In the genomic region with DNA sequence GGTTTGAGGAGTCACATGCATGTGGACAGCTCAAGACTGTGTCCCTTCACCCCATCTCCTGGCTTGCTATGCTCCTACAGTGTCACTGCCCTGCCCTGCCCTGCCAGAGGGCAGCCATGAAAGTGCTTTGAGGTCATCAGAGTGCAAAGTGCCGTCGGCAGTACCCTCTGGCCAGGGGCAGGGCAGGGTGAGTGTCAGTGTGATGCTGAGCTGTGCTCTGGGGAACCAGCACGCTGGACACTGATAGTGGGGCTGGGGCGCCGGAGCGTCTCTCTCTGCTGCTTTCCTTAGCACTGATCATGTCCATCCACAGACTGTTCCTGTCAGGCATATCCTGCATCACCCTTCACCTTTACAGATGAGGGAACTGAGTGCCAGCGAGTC, we compare ENCODE assay signal across 15 cellular contexts. TPM values are rescaled to one million over a fixed set of nuclear protein-coding genes. Genes with fewer than 3 reads are reported as not detected.
DNase-seq lines count a peak whose midpoint lies in the region; ATAC-seq and TF ChIP-seq lines count a peak whose summit lies in the region.
"Had no signal": no experiment of that assay in that cellular context is flagged by ENCODE, and none has a peak within 500 bp of the region (broad histone marks: within the 10 kb centered on the region; RNA-seq: fewer than 3 reads in every experiment).

No MANE protein-coding gene starts in this region.

- POLR2A ChIA-PET in CD4-positive, alpha-beta T cell (lab: Charles Lee): interaction anchor here (1.1 to 3.3 kb wide), 3 partner anchors 16 to 35 kb away, joined by 3 to 23 read pairs (median 4); no protein-coding TSS in a partner anchor

- WGBS in heart right ventricle, 2 donors: 52 to 59% methylated on average over 7 of the region's 7 CpGs

- H3K36me3 ChIP-seq in Peyer's patch (peaks cover 0 to 49% (median 0%) of the 10 kb centered on the region in 3 donors), heart right ventricle (peaks cover 1 to 59% (median 34%) of the 10 kb centered on the region in 9 donors), colonic mucosa (peaks cover 5% of the 10 kb centered on the region)

- intact Hi-C loops in CD4-positive, alpha-beta T cell (cut with DNase I, micrococcal nuclease): loop anchor here (1.0 to 5.0 kb wide), 2 partner anchors 13 to 36 kb away; no protein-coding TSS in a partner anchor
- intact Hi-C loops in heart right ventricle (cut with DNase I) (no loop called here), sciatic nerve (cut with DNase I) (no loop called here), colonic mucosa (cut with DNase I) (no loop called here)

- ATAC-seq in CD4-positive, alpha-beta T cell (ENCODE audit: poor library complexity): no peak
- ATAC-seq in heart right ventricle (peak in 5 of 8 donors; percentile 0 to 17 (median 9)), sciatic nerve (peak; percentile 5)
- ATAC-seq: body of pancreas had no signal

- H3K27ac ChIP-seq in CD4-positive, alpha-beta T cell (ENCODE audit: low read depth, low read length): no peak overlapping the region
- H3K27ac ChIP-seq in Peyer's patch (peak overlapping the region in 2 of 4 donors; percentile 37 to 73), heart right ventricle (peak overlapping the region in 8 of 10 donors; percentile 3 to 74 (median 51)), colonic mucosa (no peak overlapping the region)
- H3K27ac ChIP-seq: C4-2B, pancreas, PC-9 had no signal

- CTCF ChIA-PET in CD4-positive, alpha-beta T cell (lab: Charles Lee): interaction anchor here (1.4 to 1.9 kb wide), 3 partner anchors 10 to 44 kb away, joined by 5 to 6 read pairs (median 5); no protein-coding TSS in a partner anchor

- no peaks in the 10 kb centered on the region for H3K27me3 Mint-ChIP-seq in CD4-positive, alpha-beta T cell

- no peak for DNase-seq in CD4-positive, alpha-beta T cell
- DNase-seq in Peyer's patch (peak in 2 of 3 donors; percentile 70 to 72), heart right ventricle (no peak), sciatic nerve (ENCODE audit: low spot score) (no peak), NCI-H1092 treated with DMSO at 0.1 percent for 48 hours (lab: John Stamatoyannopoulos, UW) (no peak), putamen (ENCODE audit: low spot score) (no peak), colonic mucosa (no peak)
- DNase-seq in stimulated activated CD4-positive, alpha-beta T cell treated with anti-CD3 and anti-CD28 coated beads, Interleukin-12 subunit alpha, Interleukin-12 subunit beta, amount 100 ng/mL, for 4 hours: no peak
- DNase-seq: activated CD4-positive, CD25-positive, alpha-beta regulatory T cell treated with anti-CD3 and anti-CD28 coated beads, Interleukin-2, amount 50 U/mL, for 72 hours; body of pancreas; effector CD8-positive, alpha-beta T cell; NCI-H510A; pancreas had no signal

- H3K27me3 ChIP-seq in CD4-positive, alpha-beta T cell (ENCODE audit: control insufficient read depth, insufficient read depth, low read length): no peaks in the 10 kb centered on the region
- no peaks in the 10 kb centered on the region for H3K27me3 ChIP-seq in Peyer's patch
- H3K27me3 ChIP-seq in heart right ventricle: no peaks in the 10 kb centered on the region
- no peaks in the 10 kb centered on the region for H3K27me3 ChIP-seq in colonic mucosa
- H3K27me3 ChIP-seq: body of pancreas, pancreas had no signal

- H3K9ac ChIP-seq in colonic mucosa (ENCODE audit: low read depth in 2 of 2, low read length in 2 of 2): no peak overlapping the region

- H3K9me3 ChIP-seq in CD4-positive, alpha-beta T cell (ENCODE audit: control insufficient read depth, low read length): no peaks in the 10 kb centered on the region
- H3K9me3 ChIP-seq in Peyer's patch: no peaks in the 10 kb centered on the region
- no peaks in the 10 kb centered on the region for H3K9me3 ChIP-seq in heart right ventricle
- no peaks in the 10 kb centered on the region for H3K9me3 ChIP-seq in colonic mucosa
- H3K9me3 ChIP-seq: body of pancreas, pancreas had no signal

- peak overlapping the region; percentile 84 for H3K27ac Mint-ChIP-seq in CD4-positive, alpha-beta T cell

- no peak for TF ChIP-seq CTCF in CD4-positive, alpha-beta T cell (IDR thresholded peaks at IDR 0.05)
- TF ChIP-seq CTCF in Peyer's patch (IDR thresholded peaks at IDR 0.05) (peak in 1 of 6 experiments; percentile 4), heart right ventricle (IDR thresholded peaks at IDR 0.05) (no peak), colonic mucosa (IDR thresholded peaks at IDR 0.05) (no peak)

- H3K4me3 Mint-ChIP-seq in CD4-positive, alpha-beta T cell: peak overlapping the region; percentile 42

- H3K4me1 ChIP-seq in Peyer's patch: peaks cover 7 to 44% (median 12%) of the 10 kb centered on the region in 4 donors
- H3K4me1 ChIP-seq in heart right ventricle: peaks cover 12 to 50% (median 33%) of the 10 kb centered on the region in 9 donors
- peaks cover 20% of the 10 kb centered on the region for H3K4me1 ChIP-seq in colonic mucosa

- peaks cover 30% of the 10 kb centered on the region for H3K4me1 Mint-ChIP-seq in CD4-positive, alpha-beta T cell (ENCODE audit: low read depth)

- peaks cover 47% of the 10 kb centered on the region for H3K36me3 Mint-ChIP-seq in CD4-positive, alpha-beta T cell (ENCODE audit: low read depth)

- no peaks in the 10 kb centered on the region for H3K9me3 Mint-ChIP-seq in CD4-positive, alpha-beta T cell

- no peak overlapping the region for H3K4me3 ChIP-seq in Peyer's patch
- H3K4me3 ChIP-seq in heart right ventricle: no peak overlapping the region
- no peak overlapping the region for H3K4me3 ChIP-seq in colonic mucosa
- H3K4me3 ChIP-seq: body of pancreas, pancreas, PC-9 had no signal

- peak in 1 of 2 donors; percentile 20 for TF ChIP-seq POLR2A in Peyer's patch (IDR thresholded peaks at IDR 0.05)

RNA-seq across cellular contexts. Expression of gene SPATA32, which starts 1.6 kb away (rescaled TPM):
- under 1 TPM; 0.20 to 0.27 TPM for total RNA-seq in CD4-positive, alpha-beta T cell
- total RNA-seq in Peyer's patch: not detected
- total RNA-seq in heart right ventricle: under 1 TPM in 2 of 10 donors, not detected in 8; 0.13 to 0.16 TPM
- not detected for polyA plus RNA-seq in heart right ventricle
- total RNA-seq in sciatic nerve: not detected
- not detected for total RNA-seq in colonic mucosa

RNA-seq across cellular contexts. Expression of gene FMNL1, which starts 41.8 kb away (rescaled TPM):
- 100 to 1,000 TPM; 378 to 387 TPM for total RNA-seq in CD4-positive, alpha-beta T cell
- 10 to 100 TPM in 3 of 4 donors, 1 to 10 TPM in 1; 9.3 to 45.4 (median 15.8) TPM for total RNA-seq in Peyer's patch
- 10 to 100 TPM in 5 of 10 donors, 1 to 10 TPM in 5; 6.3 to 28.7 (median 9.8) TPM for total RNA-seq in heart right ventricle
- 10 to 100 TPM in 1 of 2 donors, 1 to 10 TPM in 1; 5.3 to 11.1 TPM for polyA plus RNA-seq in heart right ventricle
- total RNA-seq in sciatic nerve: 39.6 TPM
- total RNA-seq in colonic mucosa: 1 to 10 TPM; 6.8 to 8.4 TPM

RNA-seq across cellular contexts. Expression of gene MAP3K14, which starts 53.4 kb away (rescaled TPM):
- total RNA-seq in CD4-positive, alpha-beta T cell: 10 to 100 TPM; 41.4 to 46.5 TPM
- total RNA-seq in Peyer's patch (10 to 100 TPM; 16.5 to 30.4 (median 24.7) TPM), heart right ventricle (10 to 100 TPM in 9 of 10 donors, 1 to 10 TPM in 1; 6.7 to 24.1 (median 12.6) TPM), sciatic nerve (19.1 TPM), colonic mucosa (10 to 100 TPM; 11.1 to 15.0 TPM)
- 10 to 100 TPM in 1 of 2 donors, 1 to 10 TPM in 1; 7.9 to 15.9 TPM for polyA plus RNA-seq in heart right ventricle

Comparison
In these comparisons a context has a peak if more than half of its experiments do, and no peak if none do; other contexts are left out.
1. DNase-seq: peak in Peyer's patch (2 of 3); none in CD4-positive, alpha-beta T cell (0 of 10), heart right ventricle (0 of 2), sciatic nerve (single experiment), NCI-H1092 treated with DMSO at 0.1 percent for 48 hours (single experiment), putamen (single experiment), stimulated activated CD4-positive, alpha-beta T cell treated with anti-CD3 and anti-CD28 coated beads, Interleukin-12 subunit alpha, Interleukin-12 subunit beta, amount 100 ng/mL, for 4 hours (single experiment) and colonic mucosa (single experiment).
2. H3K27ac ChIP-seq: peak in heart right ventricle (8 of 10); none in CD4-positive, alpha-beta T cell (single experiment) and colonic mucosa (single experiment).
3. intact Hi-C loops: an anchor here in CD4-positive, alpha-beta T cell (1.0 to 5.0 kb wide); none called in heart right ventricle, sciatic nerve and colonic mucosa.